ENCODE assay signal across 38 cellular contexts in genomic region chr17:36048061-36048460, GRCh38. TPM values are rescaled to one million over a fixed set of nuclear protein-coding genes. Genes with fewer than 3 reads are reported as not detected.
"Had no signal": no experiment of that assay in that cellular context is flagged by ENCODE, and none has a peak within 500 bp of the region (broad histone marks: within the 10 kb centered on the region; RNA-seq: fewer than 3 reads in every experiment).

No MANE protein-coding gene starts in this region.

- H3K9me3 ChIP-seq: adrenal gland, body of pancreas had no signal

- H3K36me3 ChIP-seq: adrenal gland, esophagus muscularis mucosa, gastroesophageal sphincter, heart right ventricle had no signal

- H3K4me3 ChIP-seq: adrenal gland, body of pancreas, esophagus muscularis mucosa, gastroesophageal sphincter, heart right ventricle had no signal

- H3K27me3 ChIP-seq: adrenal gland, body of pancreas had no signal

- H3K4me1 ChIP-seq: adrenal gland, body of pancreas, esophagus muscularis mucosa, gastroesophageal sphincter, heart right ventricle had no signal

- H3K27ac ChIP-seq: adrenal gland, body of pancreas, esophagus muscularis mucosa, gastroesophageal sphincter, heart right ventricle had no signal

- DNase-seq: activated CD4-positive, alpha-beta memory T cell treated with anti-CD3 and anti-CD28 coated beads for 36 hours; activated CD4-positive, alpha-beta T cell treated with anti-CD3 and anti-CD28 coated beads for 36 hours; activated CD4-positive, alpha-beta T cell treated with anti-CD3 and anti-CD28 coated beads, Interleukin-2, amount 10 ng/mL, durations not matched to agents 24 days and 14 days; activated CD4-positive, CD25-positive, alpha-beta regulatory T cell; activated CD4-positive, CD25-positive, alpha-beta regulatory T cell treated with anti-CD3 and anti-CD28 coated beads, Interleukin-2, amount 50 U/mL, for 72 hours; activated CD8-positive, alpha-beta memory T cell treated with anti-CD3 and anti-CD28 coated beads, Interleukin-2, amount 10 ng/mL, durations not matched to agents 7 days and 5 days; activated CD8-positive, alpha-beta memory T cell treated with anti-CD3 and anti-CD28 coated beads, Interleukin-2, amount 50 U/mL, for 4 hours; activated CD8-positive, alpha-beta T cell treated with anti-CD3 and anti-CD28 coated beads, Interleukin-2, amount 10 ng/mL, durations not matched to agents 7 days and 5 days; activated effector memory CD4-positive, alpha-beta T cell treated with anti-CD3 and anti-CD28 coated beads, Interleukin-2, amount 50 U/mL, for 16 hours; activated naive CD4-positive, alpha-beta T cell treated with anti-CD3 and anti-CD28 coated beads for 36 hours; activated naive CD8-positive, alpha-beta T cell treated with anti-CD3 and anti-CD28 coated beads for 36 hours; activated naive CD8-positive, alpha-beta T cell treated with anti-CD3 and anti-CD28 coated beads, Interleukin-2, amount 50 U/mL, for 24 hours; activated T-cell treated with anti-CD3 and anti-CD28 coated beads, Interleukin-2, amount 50 U/mL, for 1 hour; activated T-cell treated with anti-CD3 and anti-CD28 coated beads, Interleukin-2, amount 50 U/mL, for 48 hours; adrenal gland; amygdala; aorta; body of pancreas; caudate nucleus; cortex of kidney; effector CD8-positive, alpha-beta T cell; foreskin melanocyte; heart right ventricle; T-helper 1 cell; T-helper 17 cell; T1000 had no signal

- ATAC-seq: activated CD4-positive, alpha-beta T cell treated with anti-CD3 and anti-CD28 coated beads for 36 hours; activated CD8-positive, alpha-beta memory T cell treated with anti-CD3 and anti-CD28 coated beads, Interleukin-2, amount 10 ng/mL, durations not matched to agents 7 days and 5 days; activated CD8-positive, alpha-beta T cell treated with anti-CD3 and anti-CD28 coated beads, Interleukin-2, amount 10 ng/mL, durations not matched to agents 7 days and 5 days; activated naive CD8-positive, alpha-beta T cell treated with anti-CD3 and anti-CD28 coated beads, Interleukin-2, amount 50 U/mL, for 24 hours; body of pancreas; gastroesophageal sphincter; heart right ventricle; T-helper 17 cell had no signal

RNA-seq across cellular contexts. Expression of gene CCL18, which starts 16.0 kb away (rescaled TPM):
- total RNA-seq: activated CD4-positive, alpha-beta T cell treated with anti-CD3 and anti-CD28 coated beads for 36 hours; activated CD4-positive, alpha-beta T cell treated with anti-CD3 and anti-CD28 coated beads, Interleukin-2, amount 10 ng/mL, durations not matched to agents 24 days and 14 days; activated CD8-positive, alpha-beta memory T cell treated with anti-CD3 and anti-CD28 coated beads, Interleukin-2, amount 10 ng/mL, durations not matched to agents 7 days and 5 days; activated CD8-positive, alpha-beta T cell treated with anti-CD3 and anti-CD28 coated beads, Interleukin-2, amount 10 ng/mL, durations not matched to agents 7 days and 5 days; activated naive CD4-positive, alpha-beta T cell treated with anti-CD3 and anti-CD28 coated beads for 36 hours; activated naive CD8-positive, alpha-beta T cell treated with anti-CD3 and anti-CD28 coated beads for 36 hours; activated T-helper 1 cell treated with anti-CD3 and anti-CD28 coated beads, Interleukin-12 subunit alpha, Interleukin-12 subunit beta, Interleukin-2, Interleukin-4 antibody, amounts not matched to agents 30 ng/mL and 10 ng/mL and 1 ng/mL, durations not matched to agents 14 hours and 24 hours and 36 hours; activated T-helper 2 cell treated with anti-CD3 and anti-CD28 coated beads, Interferon-gamma antibody, Interleukin-2, Interleukin-4, amounts not matched to agents 10 μg/mL and 5 μg/mL and 100 μg/mL, durations not matched to agents 14 hours and 24 hours and 36 hours; body of pancreas; chondrocyte; dermis microvascular lymphatic vessel endothelial cell; endothelial cell of umbilical vein; epithelial cell of proximal tubule; fibroblast of lung; fibroblast of villous mesenchyme; glomerular endothelial cell; T-helper 17 cell had no signal

RNA-seq across cellular contexts. Expression of gene CCL23, which starts 30.3 kb away (rescaled TPM):
- total RNA-seq: activated CD4-positive, alpha-beta memory T cell treated with anti-CD3 and anti-CD28 coated beads for 36 hours; activated CD4-positive, alpha-beta T cell treated with anti-CD3 and anti-CD28 coated beads for 36 hours; activated CD4-positive, alpha-beta T cell treated with anti-CD3 and anti-CD28 coated beads, Interleukin-2, amount 10 ng/mL, durations not matched to agents 24 days and 14 days; activated CD8-positive, alpha-beta T cell treated with anti-CD3 and anti-CD28 coated beads, Interleukin-2, amount 10 ng/mL, durations not matched to agents 7 days and 5 days; activated naive CD4-positive, alpha-beta T cell treated with anti-CD3 and anti-CD28 coated beads for 36 hours; activated naive CD8-positive, alpha-beta T cell treated with anti-CD3 and anti-CD28 coated beads for 36 hours; activated T-helper 1 cell treated with anti-CD3 and anti-CD28 coated beads, Interleukin-12 subunit alpha, Interleukin-12 subunit beta, Interleukin-2, Interleukin-4 antibody, amounts not matched to agents 30 ng/mL and 10 ng/mL and 1 ng/mL, durations not matched to agents 14 hours and 24 hours and 36 hours; activated T-helper 2 cell treated with anti-CD3 and anti-CD28 coated beads, Interferon-gamma antibody, Interleukin-2, Interleukin-4, amounts not matched to agents 10 μg/mL and 5 μg/mL and 100 μg/mL, durations not matched to agents 14 hours and 24 hours and 36 hours; chondrocyte; dermis microvascular lymphatic vessel endothelial cell; epithelial cell of proximal tubule; fibroblast of lung; fibroblast of villous mesenchyme; glomerular endothelial cell; T-helper 17 cell had no signal

RNA-seq across cellular contexts. Expression of gene CCL3, which starts 41.9 kb away (rescaled TPM):
- total RNA-seq: body of pancreas, chondrocyte, dermis microvascular lymphatic vessel endothelial cell, endothelial cell of umbilical vein, fibroblast of lung, fibroblast of villous mesenchyme, glomerular endothelial cell had no signal

RNA-seq across cellular contexts. Expression of gene CCL15, which starts 46.7 kb away (rescaled TPM):
- total RNA-seq: activated CD4-positive, alpha-beta memory T cell treated with anti-CD3 and anti-CD28 coated beads for 36 hours; activated CD4-positive, alpha-beta T cell treated with anti-CD3 and anti-CD28 coated beads for 36 hours; activated CD4-positive, alpha-beta T cell treated with anti-CD3 and anti-CD28 coated beads, Interleukin-2, amount 10 ng/mL, durations not matched to agents 24 days and 14 days; activated CD8-positive, alpha-beta memory T cell treated with anti-CD3 and anti-CD28 coated beads for 36 hours; activated CD8-positive, alpha-beta memory T cell treated with anti-CD3 and anti-CD28 coated beads, Interleukin-2, amount 10 ng/mL, durations not matched to agents 7 days and 5 days; activated CD8-positive, alpha-beta T cell treated with anti-CD3 and anti-CD28 coated beads, Interleukin-2, amount 10 ng/mL, durations not matched to agents 7 days and 5 days; activated naive CD4-positive, alpha-beta T cell treated with anti-CD3 and anti-CD28 coated beads for 36 hours; activated naive CD8-positive, alpha-beta T cell treated with anti-CD3 and anti-CD28 coated beads for 36 hours; activated T-helper 1 cell treated with anti-CD3 and anti-CD28 coated beads, Interleukin-12 subunit alpha, Interleukin-12 subunit beta, Interleukin-2, Interleukin-4 antibody, amounts not matched to agents 30 ng/mL and 10 ng/mL and 1 ng/mL, durations not matched to agents 14 hours and 24 hours and 36 hours; activated T-helper 2 cell treated with anti-CD3 and anti-CD28 coated beads, Interferon-gamma antibody, Interleukin-2, Interleukin-4, amounts not matched to agents 10 μg/mL and 5 μg/mL and 100 μg/mL, durations not matched to agents 14 hours and 24 hours and 36 hours; aorta; chondrocyte; dermis microvascular lymphatic vessel endothelial cell; endothelial cell of umbilical vein; epithelial cell of proximal tubule; esophagus muscularis mucosa; fibroblast of lung; fibroblast of villous mesenchyme; gastroesophageal sphincter; glomerular endothelial cell; heart right ventricle; T-helper 17 cell had no signal

RNA-seq across cellular contexts. Expression of gene CCL4, which starts 55.6 kb away (rescaled TPM):
- total RNA-seq: body of pancreas, chondrocyte, dermis microvascular lymphatic vessel endothelial cell, endothelial cell of umbilical vein, fibroblast of lung, fibroblast of villous mesenchyme, glomerular endothelial cell had no signal
